In the genomic region with DNA sequence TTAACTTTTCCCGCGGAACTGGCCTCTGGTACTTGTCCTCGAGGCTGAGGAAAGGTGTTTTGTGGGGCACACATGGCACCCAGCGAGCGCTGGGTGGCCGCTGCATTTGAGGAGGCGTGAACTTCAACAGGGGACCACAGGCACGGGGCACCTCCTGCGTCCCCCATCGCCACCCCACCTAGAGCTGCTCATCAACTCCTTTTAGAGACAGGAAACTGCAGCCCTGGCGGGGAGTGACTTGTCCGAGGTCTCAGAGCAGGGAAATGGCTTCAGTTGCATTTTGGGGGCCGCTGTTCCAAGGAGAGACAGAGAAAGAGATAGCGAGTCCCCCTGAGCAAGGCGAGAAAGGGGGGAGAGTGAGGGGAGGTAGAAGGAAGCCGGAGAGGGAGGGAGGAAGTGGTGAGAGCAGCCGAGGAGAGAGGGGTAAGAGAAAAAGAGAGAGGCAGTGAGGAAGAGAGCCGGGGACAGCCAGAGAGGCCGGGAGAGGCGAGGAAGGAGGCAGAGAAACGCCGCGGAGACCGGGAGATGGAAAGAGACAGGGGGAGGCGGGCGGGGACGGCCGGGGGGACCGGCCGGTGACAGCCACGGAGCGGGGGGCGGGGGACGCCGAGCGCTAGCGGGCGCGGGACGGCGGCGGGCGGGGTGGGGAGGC, we compare ENCODE assay signal across 9 cellular contexts. TPM values are rescaled to one million over a fixed set of nuclear protein-coding genes. Genes with fewer than 3 reads are reported as not detected.
A peak's percentile ranks its signal among the peaks of the same experiment; 100 is the strongest.
DNase-seq lines count a peak whose midpoint lies in the region; ATAC-seq, FAIRE-seq and TF ChIP-seq lines count a peak whose summit lies in the region.
"Had no signal": no experiment of that assay in that cellular context is flagged by ENCODE, and none has a peak within 500 bp of the region (broad histone marks: within the 10 kb centered on the region; RNA-seq: fewer than 3 reads in every experiment).

No MANE protein-coding gene starts in this region.

- H3K27ac ChIP-seq in heart left ventricle = no peak overlapping the region
- no peak overlapping the region for H3K27ac ChIP-seq in HepG2 (ENCODE audit: extremely low read length, insufficient read depth, low read length)
- H3K27ac ChIP-seq in aorta (ENCODE audit: low read depth in 1 of 2, low read length in 2 of 2) = no peak overlapping the region
- H3K27ac ChIP-seq: tibial nerve had no signal

- no peak for TF ChIP-seq RAD21 in HepG2 (CRISPR knock-in tag; IDR thresholded peaks at IDR 0.05)

- TF ChIP-seq CTCF in heart left ventricle (IDR thresholded peaks at IDR 0.05) = no peak
- no peak for TF ChIP-seq CTCF in WI38 (IDR thresholded peaks at IDR 0.05; ENCODE audit: low read depth, low read length)
- TF ChIP-seq CTCF in HepG2 (CRISPR knock-in tag; IDR thresholded peaks at IDR 0.05) = no peak

- in situ Hi-C loops in HepG2 (cut with HindIII; ENCODE audit: extremely low pct_ligation_motif_present, low pct_unique_long_range_greater_than_20kb) = no loop called here

- peak overlapping the region; percentile 71 for H3K4me2 ChIP-seq in HepG2 (ENCODE audit: low read depth, low read length)

- H3K27me3 ChIP-seq in heart left ventricle (peaks cover 56 to 93% (median 86%) of the 10 kb centered on the region in 9 donors), HepG2 (ENCODE audit: control insufficient read depth in 1 of 2, insufficient read depth in 2 of 2, low read length in 2 of 2) (peaks cover 22 to 84% of the 10 kb centered on the region in 2 experiments; a peak in 4 of 5 replicates), aorta (ENCODE audit: control insufficient read depth in 1 of 2, insufficient read depth in 2 of 2, low read length in 1 of 2) (peaks cover 0 to 2% of the 10 kb centered on the region in 2 donors)

- no peak for ATAC-seq in heart left ventricle
- ATAC-seq in Right ventricle myocardium superior (ENCODE audit: poor library complexity) = no peak
- ATAC-seq in HepG2 = no peak
- ATAC-seq in aorta (ENCODE audit: low FRiP score) = no peak
- ATAC-seq in GM18873 (IDR thresholded peaks at IDR 0.05; ENCODE audit: low FRiP score, unreplicated experiment) = no peak

- BruUV-seq in HepG2 (replicated peaks; lab: Mats Ljungman, UMichigan) = no TSS peak

- no peak for TF ChIP-seq EP300 in HepG2 (IDR thresholded peaks at IDR 0.05; ENCODE audit: low read depth in 2 of 2, low read length in 2 of 2)
- TF ChIP-seq EP300 in HepG2 (CRISPR knock-in tag; IDR thresholded peaks at IDR 0.05; ENCODE audit: borderline replicate concordance) = no peak

- no peak overlapping the region for H2AFZ ChIP-seq in HepG2 (ENCODE audit: low read length)

- WGBS in heart left ventricle, 4 donors = 3 to 5% (median 4%) methylated on average over 23 to 41 of the region's 43 CpGs
- WGBS in HepG2 (ENCODE audit: low lambda C conversion rate) = 24% methylated on average over 27 of the region's 43 CpGs
- WGBS in aorta, 2 donors = 3 to 4% methylated on average over 31 to 43 of the region's 43 CpGs

- CTCF ChIA-PET in HepG2 (lab: Yijun Ruan, JAX; ENCODE audit: low intra/inter-chr PET ratio, low total read pairs) = no interaction called here

- H3K4me1 ChIP-seq in heart left ventricle = peaks cover 0 to 37% (median 12%) of the 10 kb centered on the region in 12 donors
- peaks cover 20% of the 10 kb centered on the region for H3K4me1 ChIP-seq in HepG2 (ENCODE audit: insufficient read depth, low read length)
- H3K4me1 ChIP-seq in aorta (ENCODE audit: control insufficient read depth in 1 of 2, insufficient read depth in 2 of 2, low read length in 2 of 2) = no peaks in the 10 kb centered on the region

- H3K9me3 ChIP-seq in heart left ventricle (no peaks in the 10 kb centered on the region), HepG2 (ENCODE audit: low read length) (no peaks in the 10 kb centered on the region), aorta (ENCODE audit: control insufficient read depth, low read length) (no peaks in the 10 kb centered on the region)
- H3K9me3 ChIP-seq: tibial nerve had no signal

- DNase-seq in heart left ventricle (no peak), Right ventricle myocardium superior (no peak), HepG2 (ENCODE audit: low spot score) (no peak), aorta (no peak), NCI-H774 (lab: John Stamatoyannopoulos, UW) (no peak)
- DNase-seq in stimulated activated CD4-positive, alpha-beta T cell treated with anti-CD3 and anti-CD28 coated beads, Interleukin-2, amount 100 ng/mL, for 48 hours = no peak

- no peaks in the 10 kb centered on the region for H3K36me3 ChIP-seq in heart left ventricle
- no peaks in the 10 kb centered on the region for H3K36me3 ChIP-seq in HepG2 (replicated peaks in 1 of 2; ENCODE audit: control insufficient read depth in 1 of 2, insufficient read depth in 2 of 2, low read length in 2 of 2)
- no peaks in the 10 kb centered on the region for H3K36me3 ChIP-seq in aorta (ENCODE audit: control insufficient read depth in 1 of 2, insufficient read depth in 2 of 2, low read length in 1 of 2)
- H3K36me3 ChIP-seq: tibial nerve had no signal

- H4K20me1 ChIP-seq in HepG2 (ENCODE audit: insufficient read depth, low read length) = no peaks in the 10 kb centered on the region; the same call in 1 of the 2 replicates

- H3K79me2 ChIP-seq in HepG2 (ENCODE audit: insufficient read depth, low read length) = no peaks in the 10 kb centered on the region

- H3K4me3 ChIP-seq in heart left ventricle = peak overlapping the region in 11 of 12 donors; percentile 5 to 47 (median 24)
- H3K4me3 ChIP-seq in WI38 (ENCODE audit: low read depth, low read length) = peak overlapping the region; percentile 30
- H3K4me3 ChIP-seq in HepG2 (replicated peaks in 1 of 3; ENCODE audit: insufficient read depth in 1 of 3, low read depth in 2 of 3, low read length in 3 of 3) = peak overlapping the region; percentile 30 to 63 (median 31); a peak in 3 of 6 replicates
- peak overlapping the region; percentile 37 to 73 for H3K4me3 ChIP-seq in aorta (ENCODE audit: low read length in 2 of 2)

- intact Hi-C loops in heart left ventricle (cut with DNase I) (no loop called here), Right ventricle myocardium superior (cut with DNase I) (no loop called here), HepG2 (cut with micrococcal nuclease; ENCODE audit: unreplicated experiment) (no loop called here), aorta (cut with DNase I) (no loop called here)

- H3K9ac ChIP-seq in HepG2 (ENCODE audit: insufficient read depth, low read depth, low read length) = no peak overlapping the region

- POLR2A ChIA-PET in HepG2 (lab: Yijun Ruan, JAX) = no interaction called here

- TF ChIP-seq POLR2A in heart left ventricle (IDR thresholded peaks at IDR 0.05) (no peak), HepG2 (IDR thresholded peaks at IDR 0.05; ENCODE audit: insufficient read depth in 1 of 2, low read depth in 2 of 2, low read length in 2 of 2) (no peak)

- no peak for FAIRE-seq in HepG2 (lab: Jason Lieb, UNC)

TF ChIP-seq in HepG2, 621 proteins besides CTCF, POLR2A, EP300 and RAD21:
- 0 out of 2 replicates have a peak, but pooled peaks have one; percentile 10 for TF ChIP-seq EZH2 (conservative IDR thresholded peaks at IDR 0.05; ENCODE audit: low read depth, low read length)
- TF ChIP-seq ZNF207 (IDR thresholded peaks at IDR 0.05; ENCODE audit: borderline replicate concordance) = no peak

RNA-seq across cellular contexts. Expression of a gene that starts 12.5 kb away (rescaled TPM):
- 1 to 10 TPM in 1 of 9 donors, under 1 TPM in 4, not detected in 4; 0.20 to 1.3 (median 0.33) TPM for total RNA-seq in heart left ventricle
- under 1 TPM in 1 of 2 donors, not detected in 1; 0.10 TPM for polyA plus RNA-seq in heart left ventricle
- not detected for total RNA-seq in Right ventricle myocardium superior
- total RNA-seq in HepG2 (2016; rRNA removed; fragmentation: Illumina TruSeq; extraction: Trizol) = not detected in 2 replicates
- not detected in 2 replicates for total RNA-seq in HepG2 (2016; cell fraction: cytosol; rRNA removed; fragmentation: Illumina TruSeq; extraction: Trizol; ENCODE audit: low read depth)
- not detected in 2 replicates for total RNA-seq in HepG2 (2016; cell fraction: insoluble cytoplasmic fraction; rRNA removed; fragmentation: Illumina TruSeq; extraction: Trizol)
- total RNA-seq in HepG2 (2016; cell fraction: membrane; rRNA removed; fragmentation: Illumina TruSeq; extraction: Trizol) = not detected in 2 replicates
- total RNA-seq in HepG2 (2016; cell fraction: nucleus; rRNA removed; fragmentation: Illumina TruSeq; extraction: Trizol) = not detected in 2 replicates
- not detected in 2 replicates for polyA plus RNA-seq in HepG2 (2011; rRNA removed)
- not detected in 2 replicates for polyA plus RNA-seq in HepG2 (2011; cell fraction: cytosol; rRNA removed)
- 0.12 TPM in 1 of 2 replicates, not detected in the other for polyA plus RNA-seq in HepG2 (2011; cell fraction: nucleus; rRNA removed)
- polyA plus RNA-seq in HepG2 (2012) = not detected in 2 replicates
- not detected in 2 replicates for polyA plus RNA-seq in HepG2 (2016; cell fraction: cytosol; fragmentation: Illumina TruSeq; extraction: Trizol; ENCODE audit: low read depth)
- polyA plus RNA-seq in HepG2 (2016; cell fraction: insoluble cytoplasmic fraction; fragmentation: Illumina TruSeq; extraction: Trizol; ENCODE audit: low read depth) = not detected in 2 replicates
- not detected in 2 replicates for polyA plus RNA-seq in HepG2 (2016; cell fraction: membrane; fragmentation: Illumina TruSeq; extraction: Trizol; ENCODE audit: low read depth)
- not detected in 2 replicates for polyA plus RNA-seq in HepG2 (2016; cell fraction: nucleus; fragmentation: Illumina TruSeq; extraction: Trizol; ENCODE audit: insufficient read depth, low read depth)
- polyA minus RNA-seq in HepG2 (2011; rRNA and poly(A)+ RNA removed; ENCODE audit: low replicate concordance) = 16.6 TPM in 1 of 2 replicates, not detected in the other
- 0.44 TPM in 1 of 2 replicates, not detected in the other for polyA minus RNA-seq in HepG2 (2011; cell fraction: cytosol; rRNA and poly(A)+ RNA removed)
- polyA minus RNA-seq in HepG2 (2011; cell fraction: nucleus; rRNA and poly(A)+ RNA removed) = not detected in 2 replicates
- under 1 TPM in 1 of 2 donors, not detected in 1; 0.26 TPM for total RNA-seq in aorta
- polyA plus RNA-seq in aorta = under 1 TPM in 1 of 2 donors, not detected in 1; 0.38 TPM
- total RNA-seq: tibial nerve had no signal
